ENCODE assay signal across 31 cellular contexts in the genomic region with DNA sequence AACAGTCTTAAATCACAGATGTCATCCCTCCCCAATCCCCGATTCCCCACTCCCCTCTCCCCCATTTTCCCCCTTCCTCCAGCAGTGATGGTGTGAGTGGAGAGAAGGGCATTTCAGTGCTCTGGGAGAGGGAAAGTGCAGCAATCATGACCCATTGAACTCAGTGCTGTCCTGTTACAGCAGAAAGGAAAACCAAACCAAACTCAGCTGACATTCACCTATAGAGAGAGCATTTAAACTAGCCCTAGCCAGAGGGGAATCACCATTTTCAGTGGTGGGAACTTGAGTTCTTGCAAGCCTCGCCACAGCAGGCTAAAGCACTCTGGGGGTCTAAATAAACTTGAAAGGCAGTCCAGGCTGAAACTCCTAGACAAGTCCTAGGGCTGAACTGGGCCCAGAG.
"Had no signal": no experiment of that assay in that cellular context is flagged by ENCODE, and none has a peak within 500 bp of the region (broad histone marks: within the 10 kb centered on the region; RNA-seq: fewer than 3 reads in every experiment).

No MANE protein-coding gene starts in this region.

- H3K27ac ChIP-seq: ascending aorta, breast epithelium, VCaP had no signal

- DNase-seq: activated B cell treated with CpG ODN at 0.5 μM for 24 hours; activated CD4-positive, alpha-beta memory T cell treated with anti-CD3 and anti-CD28 coated beads, Interleukin-2, amount 10 ng/mL, durations not matched to agents 7 days and 5 days; activated CD4-positive, alpha-beta T cell treated with anti-CD3 and anti-CD28 coated beads for 1 hour; activated CD4-positive, alpha-beta T cell treated with anti-CD3 and anti-CD28 coated beads for 36 hours; activated CD4-positive, alpha-beta T cell treated with anti-CD3 and anti-CD28 coated beads for 48 hours; activated CD4-positive, alpha-beta T cell treated with anti-CD3 and anti-CD28 coated beads, Interleukin-2, amount 10 ng/mL, durations not matched to agents 7 days and 5 days; activated CD4-positive, alpha-beta T cell treated with anti-CD3 and anti-CD28 coated beads, Interleukin-2, amount 50 U/mL, for 48 hours; activated CD8-positive, alpha-beta memory T cell treated with anti-CD3 and anti-CD28 coated beads for 24 hours; activated CD8-positive, alpha-beta memory T cell treated with anti-CD3 and anti-CD28 coated beads, Interleukin-2, amount 10 ng/mL, durations not matched to agents 7 days and 5 days; activated CD8-positive, alpha-beta memory T cell treated with anti-CD3 and anti-CD28 coated beads, Interleukin-2, amount 50 U/mL, for 48 hours; activated CD8-positive, alpha-beta T cell treated with anti-CD3 and anti-CD28 coated beads, Interleukin-2, amount 10 ng/mL, durations not matched to agents 7 days and 5 days; activated effector memory CD4-positive, alpha-beta T cell treated with Interleukin-2 at 50 U/mL for 16 hours; activated gamma-delta T cell; activated naive CD4-positive, alpha-beta T cell treated with anti-CD3 and anti-CD28 coated beads, Interleukin-2, amount 10 ng/mL, durations not matched to agents 7 days and 5 days; activated naive CD4-positive, alpha-beta T cell treated with Interleukin-2 at 50 U/mL for 16 hours; activated naive CD8-positive, alpha-beta T cell treated with anti-CD3 and anti-CD28 coated beads, Interleukin-2, amount 10 ng/mL, durations not matched to agents 7 days and 5 days; activated naive CD8-positive, alpha-beta T cell treated with anti-CD3 and anti-CD28 coated beads, Interleukin-2, amount 50 U/mL, for 24 hours; activated T-cell treated with anti-CD3 and anti-CD28 coated beads, Interleukin-2, amount 50 U/mL, for 24 hours; activated T-cell treated with anti-CD3 and anti-CD28 coated beads, Interleukin-2, amount 50 U/mL, for 48 hours; amygdala; anterior cingulate cortex; central memory CD4-positive, alpha-beta T cell; SW 1271; T-helper 1 cell; T-helper 2 cell; T-helper 9 cell had no signal

- FAIRE-seq: TTC549 had no signal

- H3K4me1 ChIP-seq: breast epithelium had no signal

- H3K9me3 ChIP-seq: ascending aorta, breast epithelium had no signal

- H3K4me3 ChIP-seq: ascending aorta, breast epithelium had no signal

- H3K36me3 ChIP-seq: ascending aorta, breast epithelium had no signal

- ATAC-seq: activated CD4-positive, alpha-beta T cell treated with anti-CD3 and anti-CD28 coated beads for 36 hours; activated CD4-positive, CD25-positive, alpha-beta regulatory T cell treated with anti-CD3 and anti-CD28 coated beads, Interleukin-2, amount 50 U/mL, for 24 hours; activated CD8-positive, alpha-beta memory T cell treated with anti-CD3 and anti-CD28 coated beads, Interleukin-2, amount 10 ng/mL, durations not matched to agents 7 days and 5 days; activated CD8-positive, alpha-beta T cell treated with anti-CD3 and anti-CD28 coated beads, Interleukin-2, amount 10 ng/mL, durations not matched to agents 7 days and 5 days had no signal

- H3K27me3 ChIP-seq: ascending aorta, breast epithelium had no signal
